1 cellular context compared by ENCODE assay signal in genomic region chr6:163438940-163439335, GRCh38.
TF ChIP-seq lines count a peak whose summit lies in the region.

No MANE protein-coding gene starts in this region.

TF ChIP-seq in K562, 482 proteins besides CTCF, POLR2A, EP300 and RAD21 (continued from another document):
- TF ChIP-seq PBX2 (CRISPR knock-in tag; IDR thresholded peaks at IDR 0.05; ENCODE audit: low read depth) (no peak), PBX2 (tag; conservative IDR thresholded peaks at IDR 0.05; ENCODE audit: low read depth) (no peak), NFIX (CRISPR knock-in tag; IDR thresholded peaks at IDR 0.05; ENCODE audit: low read depth) (peak; percentile 75), MEF2D (tag; conservative IDR thresholded peaks at IDR 0.05; ENCODE audit: low read depth) (no peak), ASH1L (IDR thresholded peaks at IDR 0.05; ENCODE audit: borderline replicate concordance, low read depth, partially characterized antibody) (no peak)
- TF ChIP-seq, protein P1, sequence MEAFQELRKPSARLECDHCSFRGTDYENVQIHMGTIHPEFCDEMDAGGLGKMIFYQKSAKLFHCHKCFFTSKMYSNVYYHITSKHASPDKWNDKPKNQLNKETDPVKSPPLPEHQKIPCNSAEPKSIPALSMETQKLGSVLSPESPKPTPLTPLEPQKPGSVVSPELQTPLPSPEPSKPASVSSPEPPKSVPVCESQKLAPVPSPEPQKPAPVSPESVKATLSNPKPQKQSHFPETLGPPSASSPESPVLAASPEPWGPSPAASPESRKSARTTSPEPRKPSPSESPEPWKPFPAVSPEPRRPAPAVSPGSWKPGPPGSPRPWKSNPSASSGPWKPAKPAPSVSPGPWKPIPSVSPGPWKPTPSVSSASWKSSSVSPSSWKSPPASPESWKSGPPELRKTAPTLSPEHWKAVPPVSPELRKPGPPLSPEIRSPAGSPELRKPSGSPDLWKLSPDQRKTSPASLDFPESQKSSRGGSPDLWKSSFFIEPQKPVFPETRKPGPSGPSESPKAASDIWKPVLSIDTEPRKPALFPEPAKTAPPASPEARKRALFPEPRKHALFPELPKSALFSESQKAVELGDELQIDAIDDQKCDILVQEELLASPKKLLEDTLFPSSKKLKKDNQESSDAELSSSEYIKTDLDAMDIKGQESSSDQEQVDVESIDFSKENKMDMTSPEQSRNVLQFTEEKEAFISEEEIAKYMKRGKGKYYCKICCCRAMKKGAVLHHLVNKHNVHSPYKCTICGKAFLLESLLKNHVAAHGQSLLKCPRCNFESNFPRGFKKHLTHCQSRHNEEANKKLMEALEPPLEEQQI (IDR thresholded peaks at IDR 0.05) = 0 out of 2 replicates have a peak, but pooled peaks have one; percentile 4
